Comparison of ENCODE assay signal across 12 cellular contexts in the genomic region with DNA sequence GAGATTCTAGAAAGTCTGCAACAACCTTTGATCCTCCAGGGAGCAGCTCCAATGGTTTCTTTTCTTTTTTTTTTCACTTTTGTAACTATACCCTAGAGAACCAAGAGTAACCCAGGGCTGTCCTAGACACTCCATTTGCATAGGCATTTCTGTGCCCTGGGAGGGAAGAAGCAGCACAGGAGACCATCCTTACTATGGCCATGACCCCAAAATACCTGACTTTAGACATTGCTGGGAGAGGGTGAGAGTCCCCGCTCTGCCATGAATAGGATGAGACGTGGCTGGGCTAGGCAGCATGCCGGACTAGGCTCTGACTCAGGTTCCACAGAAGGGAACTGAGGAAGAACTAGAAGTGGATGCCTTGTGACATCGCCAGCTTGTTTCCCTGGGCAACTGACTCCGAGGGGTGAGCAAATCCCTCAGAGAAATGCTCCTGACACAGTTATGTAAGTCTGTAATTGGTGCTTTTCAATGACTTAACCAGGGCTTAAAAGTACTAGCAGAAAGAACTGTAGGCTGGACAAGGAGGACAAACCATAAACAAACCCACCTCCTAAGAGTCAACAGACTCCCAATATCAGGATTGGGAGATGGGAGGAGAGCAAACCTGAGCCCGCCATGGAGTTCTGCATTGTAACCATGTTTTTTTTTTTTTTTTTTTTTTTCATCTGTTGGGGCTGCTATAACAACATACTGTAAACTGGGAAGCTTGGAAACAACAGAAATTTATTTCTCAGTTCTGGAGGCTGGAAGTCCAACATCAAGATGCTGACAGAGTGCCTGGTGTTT. TPM values are rescaled to one million over a fixed set of nuclear protein-coding genes. Genes with fewer than 3 reads are reported as not detected.
DNase-seq lines count a peak whose midpoint lies in the region; ATAC-seq lines count a peak whose summit lies in the region.
"Had no signal": no experiment of that assay in that cellular context is flagged by ENCODE, and none has a peak within 500 bp of the region (broad histone marks: within the 10 kb centered on the region; RNA-seq: fewer than 3 reads in every experiment).

No MANE protein-coding gene starts in this region.

- peaks cover 0 to 1% (median 0%) of the 10 kb centered on the region in 3 donors for H3K4me1 Mint-ChIP-seq in T-cell
- H3K4me1 Mint-ChIP-seq: activated CD4-positive, alpha-beta T cell treated with anti-CD3 and anti-CD28 coated beads, Interleukin-2, amount 10 ng/mL, durations not matched to agents 7 days and 5 days had no signal

- ATAC-seq in HG03280 (IDR thresholded peaks at IDR 0.05; ENCODE audit: unreplicated experiment) (no peak), T-cell (replicated peaks in 1 of 4) (no peak)
- ATAC-seq: activated T-cell treated with anti-CD3 and anti-CD28 coated beads, Interleukin-2, amount 50 U/mL, for 4 hours had no signal

- CTCF ChIA-PET in T-cell (lab: Charles Lee), result interaction anchor here in 1 of 2 donors (1.3 kb wide), 1 partner anchor 80 kb away, joined by 3 read pairs; no protein-coding TSS in a partner anchor

- DNase-seq in ELF-1 (ENCODE audit: low read depth, low spot score), result peak; percentile 17
- peak in 41 of 58 donors; percentile 4 to 71 (median 29) for DNase-seq in anterior cingulate cortex (lab: John Stamatoyannopoulos, UW)
- DNase-seq in inferior parietal cortex (ENCODE audit: extremely low spot score), result peak; percentile 55
- peak; percentile 24 for DNase-seq in retina
- DNase-seq in T-cell, result no peak
- DNase-seq in foreskin melanocyte, result no peak
- no peak for DNase-seq in activated T-cell treated with anti-CD3 and anti-CD28 coated beads, Interleukin-2, amount 50 U/mL, for 1 hour
- DNase-seq: activated CD4-positive, alpha-beta T cell treated with anti-CD3 and anti-CD28 coated beads, Interleukin-2, amount 10 ng/mL, durations not matched to agents 7 days and 5 days; activated T-cell treated with anti-CD3 and anti-CD28 coated beads, Interleukin-2, amount 50 U/mL, for 4 hours; SHP77; T-helper 9 cell had no signal

- H3K27me3 Mint-ChIP-seq in T-cell, result no peaks in the 10 kb centered on the region
- H3K27me3 Mint-ChIP-seq: activated CD4-positive, alpha-beta T cell treated with anti-CD3 and anti-CD28 coated beads, Interleukin-2, amount 10 ng/mL, durations not matched to agents 7 days and 5 days had no signal

- POLR2A ChIA-PET in T-cell (lab: Charles Lee), result no interaction called here

- H3K4me3 Mint-ChIP-seq in T-cell, result no peak overlapping the region
- H3K4me3 Mint-ChIP-seq: activated CD4-positive, alpha-beta T cell treated with anti-CD3 and anti-CD28 coated beads, Interleukin-2, amount 10 ng/mL, durations not matched to agents 7 days and 5 days; activated T-cell treated with anti-CD3 and anti-CD28 coated beads, Interleukin-2, amount 50 U/mL, for 4 hours had no signal

- H3K9me3 Mint-ChIP-seq in T-cell, result no peaks in the 10 kb centered on the region
- H3K9me3 Mint-ChIP-seq: activated T-cell treated with anti-CD3 and anti-CD28 coated beads, Interleukin-2, amount 50 U/mL, for 4 hours had no signal

- H3K27ac Mint-ChIP-seq in T-cell, result no peak overlapping the region
- H3K27ac Mint-ChIP-seq: activated CD4-positive, alpha-beta T cell treated with anti-CD3 and anti-CD28 coated beads, Interleukin-2, amount 10 ng/mL, durations not matched to agents 7 days and 5 days had no signal

- no peaks in the 10 kb centered on the region for H3K36me3 Mint-ChIP-seq in T-cell

RNA-seq across cellular contexts. Expression of a gene that starts 0.9 kb away (rescaled TPM):
- 10 to 100 TPM; 23.9 to 74.7 (median 59.1) TPM for total RNA-seq in T-cell

Comparison
In these comparisons a context has a peak if more than half of its experiments do, and no peak if none do; other contexts are left out.
1. DNase-seq: peak in ELF-1 (single experiment), anterior cingulate cortex (41 of 58), inferior parietal cortex (single experiment) and retina (single experiment); none in T-cell (0 of 34), foreskin melanocyte (single experiment) and activated T-cell treated with anti-CD3 and anti-CD28 coated beads, Interleukin-2, amount 50 U/mL, for 1 hour (single experiment).